ENCODE assay signal across 11 cellular contexts in genomic region chr2:156455366-156455975, GRCh38. TPM values are rescaled to one million over a fixed set of nuclear protein-coding genes. Genes with fewer than 3 reads are reported as not detected.
DNase-seq lines count a peak whose midpoint lies in the region; ATAC-seq and TF ChIP-seq lines count a peak whose summit lies in the region.
"Had no signal": no experiment of that assay in that cellular context is flagged by ENCODE, and none has a peak within 500 bp of the region (broad histone marks: within the 10 kb centered on the region; RNA-seq: fewer than 3 reads in every experiment).

No MANE protein-coding gene starts in this region.

- no peaks in the 10 kb centered on the region for H3K36me3 ChIP-seq in effector memory CD4-positive, alpha-beta T cell (ENCODE audit: control insufficient read depth, insufficient read depth, low read length)

- no peaks in the 10 kb centered on the region for H3K4me1 ChIP-seq in effector memory CD4-positive, alpha-beta T cell (ENCODE audit: control insufficient read depth, insufficient read depth, low read length, poor library complexity, severe bottlenecking)

- intact Hi-C loops in left ventricle myocardium superior (cut with micrococcal nuclease): no loop called here

- no peaks in the 10 kb centered on the region for H3K9me3 ChIP-seq in effector memory CD4-positive, alpha-beta T cell (ENCODE audit: control insufficient read depth, low read length)

- no peak overlapping the region for H3K4me3 ChIP-seq in fibroblast of mammary gland (ENCODE audit: control insufficient read depth, low read depth, low read length)
- H3K4me3 ChIP-seq in effector memory CD4-positive, alpha-beta T cell (ENCODE audit: insufficient read depth, low read depth, low read length, poor library complexity, severe bottlenecking): no peak overlapping the region
- H3K4me3 ChIP-seq: SK-N-MC had no signal

- TF ChIP-seq CTCF in fibroblast of mammary gland (conservative IDR thresholded peaks at IDR 0.05; ENCODE audit: control insufficient read depth, insufficient read depth, low read depth, low read length): no peak

- in situ Hi-C loops in ACHN (cut with HindIII; ENCODE audit: low pct_ligation_motif_present, low pct_unique_long_range_greater_than_20kb, low sequenced_read_pairs): no loop called here

- DNase-seq in ACHN: peak; percentile 74
- peak; percentile 78 for DNase-seq in HPDE6-E6E7 (ENCODE audit: extremely low spot score)
- peak; percentile 87 for DNase-seq in fibroblast of mammary gland (ENCODE audit: low read depth)
- no peak for DNase-seq in NCI-H446 (lab: John Stamatoyannopoulos, UW)
- no peak for DNase-seq in left ventricle myocardium superior
- no peak for DNase-seq in effector memory CD4-positive, alpha-beta T cell
- DNase-seq: activated gamma-delta T cell had no signal

- no peak overlapping the region for H3K27ac ChIP-seq in effector memory CD4-positive, alpha-beta T cell (ENCODE audit: insufficient read depth, low read length, poor library complexity, severe bottlenecking)
- H3K27ac ChIP-seq: C4-2B, SK-N-MC had no signal

- peak; percentile 53 for ATAC-seq in GM19463 (IDR thresholded peaks at IDR 0.05; ENCODE audit: unreplicated experiment)
- no peak for ATAC-seq in GM21526 (IDR thresholded peaks at IDR 0.05; ENCODE audit: low FRiP score, unreplicated experiment)
- no peak for ATAC-seq in left ventricle myocardium superior

- no peaks in the 10 kb centered on the region for H3K27me3 ChIP-seq in effector memory CD4-positive, alpha-beta T cell (replicated peaks; ENCODE audit: control insufficient read depth, insufficient read depth, low read length, poor library complexity, severe bottlenecking)

RNA-seq across cellular contexts. Expression of gene GPD2, which starts 19.3 kb away (rescaled TPM):
- total RNA-seq in left ventricle myocardium superior: 18.5 TPM

Comparison
In these comparisons a context has a peak if more than half of its experiments do, and no peak if none do; other contexts are left out.
1. DNase-seq: peak in ACHN (single experiment), HPDE6-E6E7 (single experiment) and fibroblast of mammary gland (single experiment); none in NCI-H446 (0 of 2), left ventricle myocardium superior (single experiment) and effector memory CD4-positive, alpha-beta T cell (0 of 3).